Comparison of ENCODE assay signal across 1 cellular context in the genomic region with DNA sequence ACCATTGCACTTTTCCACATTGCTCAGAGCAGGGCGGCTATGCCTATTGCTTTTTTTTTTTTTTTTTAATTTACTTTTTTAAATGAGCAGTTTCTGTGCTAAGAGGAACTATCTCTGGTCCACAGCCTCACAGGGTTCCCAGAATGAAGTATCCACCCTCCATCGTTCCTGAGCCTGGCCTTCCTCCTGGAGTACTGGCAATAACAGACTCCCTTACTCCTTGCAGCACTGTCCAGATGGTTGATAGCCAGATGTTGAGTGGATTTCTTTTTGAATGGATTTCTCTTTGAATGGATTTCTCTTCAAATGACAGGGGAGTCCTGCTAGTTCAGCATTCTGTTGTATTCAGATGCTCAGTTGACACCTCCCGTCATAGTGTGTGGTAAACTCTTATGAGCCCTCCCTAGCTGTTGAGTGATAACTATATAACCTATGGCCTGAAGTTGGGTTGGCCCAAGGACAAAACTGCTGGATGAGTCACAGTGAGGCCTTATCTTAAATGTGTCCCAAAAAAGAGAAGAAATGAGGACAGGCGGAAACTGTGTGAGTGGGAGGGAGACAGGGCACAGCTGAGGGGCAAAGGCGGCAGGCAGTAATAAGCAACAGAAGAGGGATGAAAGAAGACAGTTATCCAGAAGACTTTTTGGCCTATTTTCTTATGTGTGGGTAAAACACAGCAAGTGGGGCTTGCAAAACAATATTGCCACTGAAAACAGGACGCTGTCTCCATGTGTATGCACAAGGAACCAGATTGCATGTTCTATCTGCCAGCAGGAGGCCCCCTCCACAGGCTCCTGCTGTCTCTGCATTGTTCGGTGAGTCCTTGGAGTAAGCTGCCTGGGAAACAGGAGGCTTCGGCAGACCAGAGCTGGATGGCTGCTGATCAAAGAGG.
A peak's percentile ranks its signal among the peaks of the same experiment; 100 is the strongest.
TF ChIP-seq lines count a peak whose summit lies in the region.

No MANE protein-coding gene starts in this region.

TF ChIP-seq in K562, 482 proteins besides CTCF, POLR2A, EP300 and RAD21 (continued from another document and continues in another):
- TF ChIP-seq, protein P1, sequence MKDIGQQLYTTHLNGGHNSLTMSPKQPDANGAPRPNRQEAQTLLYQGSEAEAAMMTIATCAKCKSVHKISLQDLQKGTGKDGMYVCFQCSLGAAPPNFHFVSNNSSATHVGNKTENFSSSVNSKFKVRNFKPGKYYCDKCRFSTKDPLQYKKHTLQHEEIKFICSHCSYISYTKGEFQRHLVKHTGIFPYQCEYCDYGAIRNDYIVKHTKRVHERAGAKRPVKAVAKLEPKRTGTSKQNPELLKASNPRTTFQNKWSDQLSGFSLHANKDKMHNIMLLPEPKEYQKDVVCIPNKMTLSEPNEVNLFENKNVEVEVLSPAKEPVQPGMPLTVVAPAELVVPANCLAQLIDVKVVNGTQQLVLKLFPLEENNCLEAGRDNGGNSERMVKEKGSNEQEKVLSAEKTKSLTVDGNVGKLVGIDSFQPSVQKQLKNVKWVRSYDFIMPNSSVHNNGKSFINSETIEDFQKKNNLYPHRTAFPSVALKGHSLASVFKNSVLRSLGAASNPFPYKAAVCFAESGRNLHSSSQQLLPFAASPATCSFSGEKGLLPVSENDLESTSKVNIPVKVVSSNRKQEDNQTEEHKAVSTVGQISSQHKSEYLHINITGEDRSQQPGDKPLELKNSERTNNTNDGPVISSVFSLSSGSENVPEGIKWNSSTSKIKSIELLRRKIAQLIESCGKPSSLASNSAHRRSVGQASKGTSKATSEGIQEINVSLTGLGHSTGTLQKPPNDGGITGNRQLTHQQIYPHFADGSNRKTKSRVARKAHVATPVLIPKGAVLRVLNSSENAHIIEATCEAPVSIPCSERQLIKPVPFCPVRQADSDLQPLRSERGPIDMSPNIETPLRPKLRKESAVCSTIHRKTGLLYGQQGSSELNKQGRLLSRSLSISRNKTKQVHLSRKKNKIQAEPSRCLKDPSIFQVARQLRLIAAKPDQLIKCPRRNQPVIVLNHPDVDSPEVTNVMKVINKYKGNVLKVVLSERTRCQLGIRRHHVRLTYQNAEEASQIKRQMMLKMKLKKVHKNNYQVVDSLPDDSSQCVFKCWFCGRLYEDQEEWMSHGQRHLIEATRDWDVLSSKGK (CRISPR knock-in tag; IDR thresholded peaks at IDR 0.05): no peak
- TF ChIP-seq, protein P2, sequence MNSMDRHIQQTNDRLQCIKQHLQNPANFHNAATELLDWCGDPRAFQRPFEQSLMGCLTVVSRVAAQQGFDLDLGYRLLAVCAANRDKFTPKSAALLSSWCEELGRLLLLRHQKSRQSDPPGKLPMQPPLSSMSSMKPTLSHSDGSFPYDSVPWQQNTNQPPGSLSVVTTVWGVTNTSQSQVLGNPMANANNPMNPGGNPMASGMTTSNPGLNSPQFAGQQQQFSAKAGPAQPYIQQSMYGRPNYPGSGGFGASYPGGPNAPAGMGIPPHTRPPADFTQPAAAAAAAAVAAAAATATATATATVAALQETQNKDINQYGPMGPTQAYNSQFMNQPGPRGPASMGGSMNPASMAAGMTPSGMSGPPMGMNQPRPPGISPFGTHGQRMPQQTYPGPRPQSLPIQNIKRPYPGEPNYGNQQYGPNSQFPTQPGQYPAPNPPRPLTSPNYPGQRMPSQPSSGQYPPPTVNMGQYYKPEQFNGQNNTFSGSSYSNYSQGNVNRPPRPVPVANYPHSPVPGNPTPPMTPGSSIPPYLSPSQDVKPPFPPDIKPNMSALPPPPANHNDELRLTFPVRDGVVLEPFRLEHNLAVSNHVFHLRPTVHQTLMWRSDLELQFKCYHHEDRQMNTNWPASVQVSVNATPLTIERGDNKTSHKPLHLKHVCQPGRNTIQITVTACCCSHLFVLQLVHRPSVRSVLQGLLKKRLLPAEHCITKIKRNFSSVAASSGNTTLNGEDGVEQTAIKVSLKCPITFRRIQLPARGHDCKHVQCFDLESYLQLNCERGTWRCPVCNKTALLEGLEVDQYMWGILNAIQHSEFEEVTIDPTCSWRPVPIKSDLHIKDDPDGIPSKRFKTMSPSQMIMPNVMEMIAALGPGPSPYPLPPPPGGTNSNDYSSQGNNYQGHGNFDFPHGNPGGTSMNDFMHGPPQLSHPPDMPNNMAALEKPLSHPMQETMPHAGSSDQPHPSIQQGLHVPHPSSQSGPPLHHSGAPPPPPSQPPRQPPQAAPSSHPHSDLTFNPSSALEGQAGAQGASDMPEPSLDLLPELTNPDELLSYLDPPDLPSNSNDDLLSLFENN (IDR thresholded peaks at IDR 0.05; ENCODE audit: low read depth in 2 of 2, low read length in 2 of 2): 0 out of 4 replicates have a peak, but pooled peaks of 1 of the 2 experiments have one; percentile 23
- 0 out of 2 replicates have a peak, but pooled peaks have one; percentile 58 for TF ChIP-seq MYNN (IDR thresholded peaks at IDR 0.05)
- no peak for TF ChIP-seq MYNN (CRISPR knock-in tag; IDR thresholded peaks at IDR 0.05)
- peak; percentile 48; the same call in 1 of the 2 replicates for TF ChIP-seq MEF2A (IDR thresholded peaks at IDR 0.05; ENCODE audit: control insufficient read depth, low read depth, low read length)
- peak; percentile 24 to 56; a peak in 2 of 4 replicates for TF ChIP-seq FOXK2 (conservative IDR thresholded peaks at IDR 0.05 in 1 of 2, IDR thresholded peaks at IDR 0.05 in 1 of 2; ENCODE audit: low read depth in 2 of 2)
- TF ChIP-seq, protein P3, sequence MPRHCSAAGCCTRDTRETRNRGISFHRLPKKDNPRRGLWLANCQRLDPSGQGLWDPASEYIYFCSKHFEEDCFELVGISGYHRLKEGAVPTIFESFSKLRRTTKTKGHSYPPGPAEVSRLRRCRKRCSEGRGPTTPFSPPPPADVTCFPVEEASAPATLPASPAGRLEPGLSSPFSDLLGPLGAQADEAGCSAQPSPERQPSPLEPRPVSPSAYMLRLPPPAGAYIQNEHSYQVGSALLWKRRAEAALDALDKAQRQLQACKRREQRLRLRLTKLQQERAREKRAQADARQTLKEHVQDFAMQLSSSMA (CRISPR knock-in tag; IDR thresholded peaks at IDR 0.05): no peak
- TF ChIP-seq EGR1 (conservative IDR thresholded peaks at IDR 0.05): peak; percentile 84
- TF ChIP-seq, protein P4, sequence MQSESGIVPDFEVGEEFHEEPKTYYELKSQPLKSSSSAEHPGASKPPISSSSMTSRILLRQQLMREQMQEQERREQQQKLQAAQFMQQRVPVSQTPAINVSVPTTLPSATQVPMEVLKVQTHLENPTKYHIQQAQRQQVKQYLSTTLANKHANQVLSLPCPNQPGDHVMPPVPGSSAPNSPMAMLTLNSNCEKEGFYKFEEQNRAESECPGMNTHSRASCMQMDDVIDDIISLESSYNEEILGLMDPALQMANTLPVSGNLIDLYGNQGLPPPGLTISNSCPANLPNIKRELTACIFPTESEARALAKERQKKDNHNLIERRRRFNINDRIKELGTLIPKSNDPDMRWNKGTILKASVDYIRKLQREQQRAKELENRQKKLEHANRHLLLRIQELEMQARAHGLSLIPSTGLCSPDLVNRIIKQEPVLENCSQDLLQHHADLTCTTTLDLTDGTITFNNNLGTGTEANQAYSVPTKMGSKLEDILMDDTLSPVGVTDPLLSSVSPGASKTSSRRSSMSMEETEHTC (IDR thresholded peaks at IDR 0.05): no peak
- TF ChIP-seq KAT2B (IDR thresholded peaks at IDR 0.05; ENCODE audit: low read depth, low read length): no peak
- no peak for TF ChIP-seq HEY1 (CRISPR knock-in tag; IDR thresholded peaks at IDR 0.05; ENCODE audit: borderline replicate concordance)
- TF ChIP-seq, protein P5, sequence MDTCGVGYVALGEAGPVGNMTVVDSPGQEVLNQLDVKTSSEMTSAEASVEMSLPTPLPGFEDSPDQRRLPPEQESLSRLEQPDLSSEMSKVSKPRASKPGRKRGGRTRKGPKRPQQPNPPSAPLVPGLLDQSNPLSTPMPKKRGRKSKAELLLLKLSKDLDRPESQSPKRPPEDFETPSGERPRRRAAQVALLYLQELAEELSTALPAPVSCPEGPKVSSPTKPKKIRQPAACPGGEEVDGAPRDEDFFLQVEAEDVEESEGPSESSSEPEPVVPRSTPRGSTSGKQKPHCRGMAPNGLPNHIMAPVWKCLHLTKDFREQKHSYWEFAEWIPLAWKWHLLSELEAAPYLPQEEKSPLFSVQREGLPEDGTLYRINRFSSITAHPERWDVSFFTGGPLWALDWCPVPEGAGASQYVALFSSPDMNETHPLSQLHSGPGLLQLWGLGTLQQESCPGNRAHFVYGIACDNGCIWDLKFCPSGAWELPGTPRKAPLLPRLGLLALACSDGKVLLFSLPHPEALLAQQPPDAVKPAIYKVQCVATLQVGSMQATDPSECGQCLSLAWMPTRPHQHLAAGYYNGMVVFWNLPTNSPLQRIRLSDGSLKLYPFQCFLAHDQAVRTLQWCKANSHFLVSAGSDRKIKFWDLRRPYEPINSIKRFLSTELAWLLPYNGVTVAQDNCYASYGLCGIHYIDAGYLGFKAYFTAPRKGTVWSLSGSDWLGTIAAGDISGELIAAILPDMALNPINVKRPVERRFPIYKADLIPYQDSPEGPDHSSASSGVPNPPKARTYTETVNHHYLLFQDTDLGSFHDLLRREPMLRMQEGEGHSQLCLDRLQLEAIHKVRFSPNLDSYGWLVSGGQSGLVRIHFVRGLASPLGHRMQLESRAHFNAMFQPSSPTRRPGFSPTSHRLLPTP (IDR thresholded peaks at IDR 0.05; ENCODE audit: borderline replicate concordance, extremely low read depth, insufficient read length): no peak
- TF ChIP-seq RBM14 (IDR thresholded peaks at IDR 0.05; ENCODE audit: borderline replicate concordance, insufficient read depth, low read depth, low read length): no peak
- TF ChIP-seq L3MBTL2 (IDR thresholded peaks at IDR 0.05): peak; percentile 52
- TF ChIP-seq DDX20 (tag; IDR thresholded peaks at IDR 0.05; ENCODE audit: low read depth): no peak
- no peak for TF ChIP-seq PHF20 (IDR thresholded peaks at IDR 0.05; ENCODE audit: partially characterized antibody)
- peak; percentile 67; the same call in 1 of the 2 replicates for TF ChIP-seq RNF2 (IDR thresholded peaks at IDR 0.05)
- no peak for TF ChIP-seq POLR2H (tag; IDR thresholded peaks at IDR 0.05; ENCODE audit: low read depth)
- TF ChIP-seq, protein P6, sequence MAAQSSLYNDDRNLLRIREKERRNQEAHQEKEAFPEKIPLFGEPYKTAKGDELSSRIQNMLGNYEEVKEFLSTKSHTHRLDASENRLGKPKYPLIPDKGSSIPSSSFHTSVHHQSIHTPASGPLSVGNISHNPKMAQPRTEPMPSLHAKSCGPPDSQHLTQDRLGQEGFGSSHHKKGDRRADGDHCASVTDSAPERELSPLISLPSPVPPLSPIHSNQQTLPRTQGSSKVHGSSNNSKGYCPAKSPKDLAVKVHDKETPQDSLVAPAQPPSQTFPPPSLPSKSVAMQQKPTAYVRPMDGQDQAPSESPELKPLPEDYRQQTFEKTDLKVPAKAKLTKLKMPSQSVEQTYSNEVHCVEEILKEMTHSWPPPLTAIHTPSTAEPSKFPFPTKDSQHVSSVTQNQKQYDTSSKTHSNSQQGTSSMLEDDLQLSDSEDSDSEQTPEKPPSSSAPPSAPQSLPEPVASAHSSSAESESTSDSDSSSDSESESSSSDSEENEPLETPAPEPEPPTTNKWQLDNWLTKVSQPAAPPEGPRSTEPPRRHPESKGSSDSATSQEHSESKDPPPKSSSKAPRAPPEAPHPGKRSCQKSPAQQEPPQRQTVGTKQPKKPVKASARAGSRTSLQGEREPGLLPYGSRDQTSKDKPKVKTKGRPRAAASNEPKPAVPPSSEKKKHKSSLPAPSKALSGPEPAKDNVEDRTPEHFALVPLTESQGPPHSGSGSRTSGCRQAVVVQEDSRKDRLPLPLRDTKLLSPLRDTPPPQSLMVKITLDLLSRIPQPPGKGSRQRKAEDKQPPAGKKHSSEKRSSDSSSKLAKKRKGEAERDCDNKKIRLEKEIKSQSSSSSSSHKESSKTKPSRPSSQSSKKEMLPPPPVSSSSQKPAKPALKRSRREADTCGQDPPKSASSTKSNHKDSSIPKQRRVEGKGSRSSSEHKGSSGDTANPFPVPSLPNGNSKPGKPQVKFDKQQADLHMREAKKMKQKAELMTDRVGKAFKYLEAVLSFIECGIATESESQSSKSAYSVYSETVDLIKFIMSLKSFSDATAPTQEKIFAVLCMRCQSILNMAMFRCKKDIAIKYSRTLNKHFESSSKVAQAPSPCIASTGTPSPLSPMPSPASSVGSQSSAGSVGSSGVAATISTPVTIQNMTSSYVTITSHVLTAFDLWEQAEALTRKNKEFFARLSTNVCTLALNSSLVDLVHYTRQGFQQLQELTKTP (IDR thresholded peaks at IDR 0.05; ENCODE audit: low read depth in 1 of 2, partially characterized antibody in 2 of 2): peak; percentile 28 to 60
- no peak for TF ChIP-seq ZNF263 (CRISPR knock-in tag; IDR thresholded peaks at IDR 0.05; ENCODE audit: borderline replicate concordance)
- TF ChIP-seq SMARCC2 (IDR thresholded peaks at IDR 0.05; ENCODE audit: low read depth): peak; percentile 84
- TF ChIP-seq, protein P7, sequence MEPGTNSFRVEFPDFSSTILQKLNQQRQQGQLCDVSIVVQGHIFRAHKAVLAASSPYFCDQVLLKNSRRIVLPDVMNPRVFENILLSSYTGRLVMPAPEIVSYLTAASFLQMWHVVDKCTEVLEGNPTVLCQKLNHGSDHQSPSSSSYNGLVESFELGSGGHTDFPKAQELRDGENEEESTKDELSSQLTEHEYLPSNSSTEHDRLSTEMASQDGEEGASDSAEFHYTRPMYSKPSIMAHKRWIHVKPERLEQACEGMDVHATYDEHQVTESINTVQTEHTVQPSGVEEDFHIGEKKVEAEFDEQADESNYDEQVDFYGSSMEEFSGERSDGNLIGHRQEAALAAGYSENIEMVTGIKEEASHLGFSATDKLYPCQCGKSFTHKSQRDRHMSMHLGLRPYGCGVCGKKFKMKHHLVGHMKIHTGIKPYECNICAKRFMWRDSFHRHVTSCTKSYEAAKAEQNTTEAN (CRISPR knock-in tag; IDR thresholded peaks at IDR 0.05): no peak
- TF ChIP-seq POLR2B (IDR thresholded peaks at IDR 0.05; ENCODE audit: low read depth, partially characterized antibody): no peak
- no peak for TF ChIP-seq HNRNPL (IDR thresholded peaks at IDR 0.05; ENCODE audit: low read depth, low read length)
- TF ChIP-seq ERF (CRISPR knock-in tag; IDR thresholded peaks at IDR 0.05): no peak
- no peak for TF ChIP-seq ZFP36 (IDR thresholded peaks at IDR 0.05; ENCODE audit: low read depth, low read length, partially characterized antibody)
- TF ChIP-seq, protein P8, sequence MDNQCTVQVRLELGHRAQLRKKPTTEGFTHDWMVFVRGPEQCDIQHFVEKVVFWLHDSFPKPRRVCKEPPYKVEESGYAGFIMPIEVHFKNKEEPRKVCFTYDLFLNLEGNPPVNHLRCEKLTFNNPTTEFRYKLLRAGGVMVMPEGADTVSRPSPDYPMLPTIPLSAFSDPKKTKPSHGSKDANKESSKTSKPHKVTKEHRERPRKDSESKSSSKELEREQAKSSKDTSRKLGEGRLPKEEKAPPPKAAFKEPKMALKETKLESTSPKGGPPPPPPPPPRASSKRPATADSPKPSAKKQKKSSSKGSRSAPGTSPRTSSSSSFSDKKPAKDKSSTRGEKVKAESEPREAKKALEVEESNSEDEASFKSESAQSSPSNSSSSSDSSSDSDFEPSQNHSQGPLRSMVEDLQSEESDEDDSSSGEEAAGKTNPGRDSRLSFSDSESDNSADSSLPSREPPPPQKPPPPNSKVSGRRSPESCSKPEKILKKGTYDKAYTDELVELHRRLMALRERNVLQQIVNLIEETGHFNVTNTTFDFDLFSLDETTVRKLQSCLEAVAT (IDR thresholded peaks at IDR 0.05): 0 out of 4 replicates have a peak, but pooled peaks of 1 of the 2 experiments have one; percentile 22
- no peak for TF ChIP-seq FOXK1 (CRISPR knock-in tag; IDR thresholded peaks at IDR 0.05; ENCODE audit: borderline replicate concordance)
